In genomic region chr2:28516430-28516829, GRCh38 we compare ENCODE assay signal across 26 cellular contexts.
"Had no signal": no experiment of that assay in that cellular context is flagged by ENCODE, and none has a peak within 500 bp of the region (broad histone marks: within the 10 kb centered on the region; RNA-seq: fewer than 3 reads in every experiment).

No MANE protein-coding gene starts in this region.

- DNase-seq: dermis blood vessel endothelial cell; dorsolateral prefrontal cortex; effector CD4-positive, alpha-beta T cell; effector memory CD4-positive, alpha-beta T cell; esophagus squamous epithelium; foreskin fibroblast; foreskin melanocyte; gastrocnemius medialis; glutamatergic neuron; head of caudate nucleus; heart right ventricle; hypothalamus; left cardiac atrium; left lung; left ventricle myocardium superior; lower lobe of right lung; mesenchymal stem cell; mucosa of descending colon; naive B cell had no signal

- ATAC-seq: esophagus mucosa, gastrocnemius medialis, heart right ventricle, left lung, left ventricle myocardium superior, lower lobe of right lung, mucosa of descending colon had no signal

- H3K4me1 ChIP-seq: esophagus squamous epithelium, gastrocnemius medialis, heart right ventricle, left lung, lower lobe of right lung had no signal

- H3K27ac Mint-ChIP-seq: naive B cell had no signal

- H3K27me3 ChIP-seq: gastrocnemius medialis had no signal

- H3K4me1 Mint-ChIP-seq: naive B cell had no signal

- H3K9me3 ChIP-seq: esophagus squamous epithelium, gastrocnemius medialis, lower lobe of right lung, mucosa of descending colon had no signal

- H3K4me3 Mint-ChIP-seq: mesothelial cell of epicardium, naive B cell had no signal

- H3K27ac ChIP-seq: coronary artery, dorsolateral prefrontal cortex, epithelial cell of prostate, esophagus squamous epithelium, gastrocnemius medialis, heart right ventricle, left lung, lower lobe of right lung had no signal

- H3K36me3 ChIP-seq: esophagus squamous epithelium, gastrocnemius medialis, heart right ventricle, left lung, lower lobe of right lung had no signal

- H3K4me3 ChIP-seq: coronary artery, dorsolateral prefrontal cortex, esophagus squamous epithelium, gastrocnemius medialis, heart right ventricle, left lung, lower lobe of right lung, mucosa of descending colon had no signal

- FAIRE-seq: colon, islet of Langerhans, keratinocyte had no signal
